In the genomic region with DNA sequence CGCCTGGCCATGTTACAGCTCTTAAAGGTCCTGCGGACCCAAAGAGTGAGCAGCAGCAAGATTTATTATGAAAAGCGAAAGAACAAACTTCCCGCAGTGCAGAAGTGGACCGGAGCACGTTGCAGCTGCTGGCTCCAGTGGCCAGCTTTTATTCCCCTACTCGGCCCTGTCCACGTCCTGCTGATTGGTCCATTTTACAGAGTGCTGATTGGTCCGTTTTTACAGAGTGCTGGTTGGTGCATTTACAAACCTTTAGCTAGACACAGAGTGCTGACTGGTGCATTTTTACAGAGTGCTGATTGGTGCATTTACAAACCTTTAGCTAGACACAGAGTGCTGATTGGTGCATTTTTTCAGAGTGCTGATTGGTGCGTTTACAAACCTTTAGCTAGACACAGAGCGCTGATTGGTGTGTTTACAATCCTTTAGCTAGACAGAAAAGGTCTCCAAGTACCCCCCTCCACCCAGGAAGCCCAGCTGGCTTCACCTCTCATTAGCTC, we compare ENCODE assay signal across 11 cellular contexts. TPM values are rescaled to one million over a fixed set of nuclear protein-coding genes. Genes with fewer than 3 reads are reported as not detected.
A peak's percentile ranks its signal among the peaks of the same experiment; 100 is the strongest.
DNase-seq lines count a peak whose midpoint lies in the region; ATAC-seq and TF ChIP-seq lines count a peak whose summit lies in the region.
"Not testable (repeated sequence)": the region's sequence is repeated elsewhere in the genome, so short reads cannot be mapped to it uniquely, and the experiment has no call there.
"Had no signal": no experiment of that assay in that cellular context is flagged by ENCODE, and none has a peak within 500 bp of the region (broad histone marks: within the 10 kb centered on the region; RNA-seq: fewer than 3 reads in every experiment).

No MANE protein-coding gene starts in this region.

- CTCF ChIA-PET in CD4-positive, alpha-beta T cell (lab: Charles Lee): not testable (repeated sequence)
- CTCF ChIA-PET in activated CD4-positive, alpha-beta T cell treated with anti-CD3 and anti-CD28 coated beads for 36 hours (lab: Charles Lee): interaction anchor here (0.9 to 2.7 kb wide), 6 partner anchors 9 to 570 kb away, joined by 3 to 11 read pairs (median 8); no protein-coding TSS in a partner anchor

- intact Hi-C loops in CD4-positive, alpha-beta T cell (cut with DNase I, micrococcal nuclease): not testable (repeated sequence)
- intact Hi-C loops in activated CD4-positive, alpha-beta T cell treated with anti-CD3 and anti-CD28 coated beads for 36 hours (cut with DNase I, micrococcal nuclease): loop anchor here in 1 of 2 experiments (2.0 kb wide), 1 partner anchor 38 kb away; no protein-coding TSS in a partner anchor

- peak overlapping the region; percentile 69 for H3K4me3 Mint-ChIP-seq in CD4-positive, alpha-beta T cell
- H3K4me3 Mint-ChIP-seq in activated CD4-positive, alpha-beta T cell treated with anti-CD3 and anti-CD28 coated beads for 36 hours: peak overlapping the region; percentile 30
- H3K4me3 Mint-ChIP-seq in activated T-cell treated with anti-CD3 and anti-CD28 coated beads, Interleukin-2, amount 50 U/mL, for 24 hours: peak overlapping the region; percentile 56
- H3K4me3 Mint-ChIP-seq in activated naive CD4-positive, alpha-beta T cell treated with anti-CD3 and anti-CD28 coated beads, Interleukin-2, amount 50 U/mL, for 24 hours: peak overlapping the region; percentile 78
- peak overlapping the region; percentile 72 to 88 (median 80) for H3K4me3 Mint-ChIP-seq in naive thymus-derived CD8-positive, alpha-beta T cell
- peak overlapping the region; percentile 82 for H3K4me3 Mint-ChIP-seq in stimulated activated naive CD8-positive, alpha-beta T cell treated with anti-CD3 and anti-CD28 coated beads, Interleukin-15, amount 100 ng/mL, for 72 hours

- H3K27ac Mint-ChIP-seq in CD4-positive, alpha-beta T cell: peak overlapping the region; percentile 71
- H3K27ac Mint-ChIP-seq in activated CD4-positive, alpha-beta T cell treated with anti-CD3 and anti-CD28 coated beads for 36 hours: peak overlapping the region; percentile 84
- peak overlapping the region; percentile 86 for H3K27ac Mint-ChIP-seq in activated T-cell treated with anti-CD3 and anti-CD28 coated beads, Interleukin-2, amount 50 U/mL, for 24 hours
- H3K27ac Mint-ChIP-seq in activated naive CD4-positive, alpha-beta T cell treated with anti-CD3 and anti-CD28 coated beads, Interleukin-2, amount 50 U/mL, for 24 hours: not testable (repeated sequence)
- H3K27ac Mint-ChIP-seq in naive thymus-derived CD8-positive, alpha-beta T cell: peak overlapping the region; percentile 80 to 93 (median 86)
- peak overlapping the region; percentile 85 to 96 for H3K27ac Mint-ChIP-seq in stimulated activated naive CD8-positive, alpha-beta T cell treated with anti-CD3 and anti-CD28 coated beads, Interleukin-15, amount 100 ng/mL, for 72 hours

- H3K4me1 ChIP-seq in effector memory CD4-positive, alpha-beta T cell (ENCODE audit: control insufficient read depth, insufficient read depth, low read length, poor library complexity, severe bottlenecking): not testable (repeated sequence)

- H3K9me3 ChIP-seq in CD4-positive, alpha-beta T cell (ENCODE audit: control insufficient read depth, low read length); KOPT-K1 (ENCODE audit: insufficient read depth, low read length, poor library complexity, severe bottlenecking); effector memory CD4-positive, alpha-beta T cell (ENCODE audit: control insufficient read depth, low read length): not testable (repeated sequence)

- H3K36me3 Mint-ChIP-seq in CD4-positive, alpha-beta T cell (ENCODE audit: low read depth); activated CD4-positive, alpha-beta T cell treated with anti-CD3 and anti-CD28 coated beads for 36 hours (ENCODE audit: low read depth); activated T-cell treated with anti-CD3 and anti-CD28 coated beads, Interleukin-2, amount 50 U/mL, for 24 hours (ENCODE audit: low read depth); activated naive CD4-positive, alpha-beta T cell treated with anti-CD3 and anti-CD28 coated beads, Interleukin-2, amount 50 U/mL, for 24 hours; naive thymus-derived CD8-positive, alpha-beta T cell: not testable (repeated sequence)

- H3K36me3 ChIP-seq in KOPT-K1 (ENCODE audit: insufficient read depth, low read length); effector memory CD4-positive, alpha-beta T cell (ENCODE audit: control insufficient read depth, insufficient read depth, low read length): not testable (repeated sequence)

- POLR2A ChIA-PET in CD4-positive, alpha-beta T cell (lab: Charles Lee): interaction anchor here (0.5 to 1.7 kb wide), 4 partner anchors 32 to 46 kb away, joined by 3 to 11 read pairs (median 4); a partner anchor contains a TSS
- POLR2A ChIA-PET in activated CD4-positive, alpha-beta T cell treated with anti-CD3 and anti-CD28 coated beads for 36 hours (lab: Charles Lee): not testable (repeated sequence)
- POLR2A ChIA-PET in naive thymus-derived CD8-positive, alpha-beta T cell (lab: Charles Lee): interaction anchor here (0.5 to 1.7 kb wide), 4 partner anchors 9 to 456 kb away, joined by 4 to 9 read pairs (median 6); a partner anchor contains a TSS

- H3K27me3 Mint-ChIP-seq in CD4-positive, alpha-beta T cell; activated CD4-positive, alpha-beta T cell treated with anti-CD3 and anti-CD28 coated beads for 36 hours; activated T-cell treated with anti-CD3 and anti-CD28 coated beads, Interleukin-2, amount 50 U/mL, for 24 hours; activated naive CD4-positive, alpha-beta T cell treated with anti-CD3 and anti-CD28 coated beads, Interleukin-2, amount 50 U/mL, for 24 hours; naive thymus-derived CD8-positive, alpha-beta T cell; stimulated activated naive CD8-positive, alpha-beta T cell treated with anti-CD3 and anti-CD28 coated beads, Interleukin-15, amount 100 ng/mL, for 72 hours: not testable (repeated sequence)

- not testable (repeated sequence) for DNase-seq in CD4-positive, alpha-beta T cell; activated CD4-positive, alpha-beta T cell treated with anti-CD3 and anti-CD28 coated beads for 36 hours; activated T-cell treated with anti-CD3 and anti-CD28 coated beads, Interleukin-2, amount 50 U/mL, for 24 hours; effector memory CD4-positive, alpha-beta T cell; naive thymus-derived CD8-positive, alpha-beta T cell; stimulated activated naive CD8-positive, alpha-beta T cell treated with anti-CD3 and anti-CD28 coated beads, Interleukin-15, amount 100 ng/mL, for 72 hours

- peak overlapping the region; percentile 33 for H3K4me3 ChIP-seq in effector memory CD4-positive, alpha-beta T cell (ENCODE audit: insufficient read depth, low read depth, low read length, poor library complexity, severe bottlenecking)

- TF ChIP-seq CTCF in CD4-positive, alpha-beta T cell (IDR thresholded peaks at IDR 0.05): not testable (repeated sequence)

- not testable (repeated sequence) for H3K9me3 Mint-ChIP-seq in CD4-positive, alpha-beta T cell; activated CD4-positive, alpha-beta T cell treated with anti-CD3 and anti-CD28 coated beads for 36 hours (ENCODE audit: low read depth); activated T-cell treated with anti-CD3 and anti-CD28 coated beads, Interleukin-2, amount 50 U/mL, for 24 hours; activated naive CD4-positive, alpha-beta T cell treated with anti-CD3 and anti-CD28 coated beads, Interleukin-2, amount 50 U/mL, for 24 hours; naive thymus-derived CD8-positive, alpha-beta T cell; stimulated activated naive CD8-positive, alpha-beta T cell treated with anti-CD3 and anti-CD28 coated beads, Interleukin-15, amount 100 ng/mL, for 72 hours

- peaks cover 14% of the 10 kb centered on the region for H3K4me1 Mint-ChIP-seq in CD4-positive, alpha-beta T cell (ENCODE audit: low read depth)
- peaks cover 16% of the 10 kb centered on the region for H3K4me1 Mint-ChIP-seq in activated CD4-positive, alpha-beta T cell treated with anti-CD3 and anti-CD28 coated beads for 36 hours
- peaks cover 21% of the 10 kb centered on the region for H3K4me1 Mint-ChIP-seq in activated T-cell treated with anti-CD3 and anti-CD28 coated beads, Interleukin-2, amount 50 U/mL, for 24 hours (ENCODE audit: low read depth)
- peaks cover 17% of the 10 kb centered on the region for H3K4me1 Mint-ChIP-seq in activated naive CD4-positive, alpha-beta T cell treated with anti-CD3 and anti-CD28 coated beads, Interleukin-2, amount 50 U/mL, for 24 hours
- H3K4me1 Mint-ChIP-seq in naive thymus-derived CD8-positive, alpha-beta T cell: peaks cover 10 to 30% (median 23%) of the 10 kb centered on the region in 4 donors
- peaks cover 19% of the 10 kb centered on the region for H3K4me1 Mint-ChIP-seq in stimulated activated naive CD8-positive, alpha-beta T cell treated with anti-CD3 and anti-CD28 coated beads, Interleukin-15, amount 100 ng/mL, for 72 hours

- not testable (repeated sequence) for H3K27me3 ChIP-seq in CD4-positive, alpha-beta T cell (ENCODE audit: control insufficient read depth, insufficient read depth, low read length); effector memory CD4-positive, alpha-beta T cell (replicated peaks; ENCODE audit: control insufficient read depth, insufficient read depth, low read length, poor library complexity, severe bottlenecking)

- not testable (repeated sequence) for ATAC-seq in CD4-positive, alpha-beta T cell (ENCODE audit: poor library complexity); activated CD4-positive, alpha-beta T cell treated with anti-CD3 and anti-CD28 coated beads for 36 hours; naive thymus-derived CD8-positive, alpha-beta T cell; stimulated activated naive CD8-positive, alpha-beta T cell treated with anti-CD3 and anti-CD28 coated beads, Interleukin-15, amount 100 ng/mL, for 72 hours

- not testable (repeated sequence) for H3K27ac ChIP-seq in CD4-positive, alpha-beta T cell (ENCODE audit: low read depth, low read length); effector memory CD4-positive, alpha-beta T cell (ENCODE audit: insufficient read depth, low read length, poor library complexity, severe bottlenecking)
- peak overlapping the region; percentile 56 for H3K27ac ChIP-seq in KOPT-K1 (ENCODE audit: low read depth, low read length, poor library complexity, severe bottlenecking)

RNA-seq across cellular contexts. Expression of a gene that starts 46.3 kb away (rescaled TPM):
- 10 to 100 TPM; 13.0 to 15.7 TPM for total RNA-seq in CD4-positive, alpha-beta T cell
- 1 to 10 TPM; 5.9 to 6.3 TPM for total RNA-seq in activated CD4-positive, alpha-beta T cell treated with anti-CD3 and anti-CD28 coated beads for 36 hours
- 10 to 100 TPM; 21.3 to 22.9 TPM for total RNA-seq in naive thymus-derived CD8-positive, alpha-beta T cell
- polyA plus RNA-seq in naive thymus-derived CD8-positive, alpha-beta T cell: 10 to 100 TPM; 20.8 to 30.9 (median 22.6) TPM

RNA-seq across cellular contexts. Expression of a gene that starts 46.5 kb away (rescaled TPM):
- under 1 TPM in 1 of 2 experiments, not detected in 1; 0.08 TPM for total RNA-seq in CD4-positive, alpha-beta T cell
- under 1 TPM; 0.07 to 0.09 TPM for total RNA-seq in activated CD4-positive, alpha-beta T cell treated with anti-CD3 and anti-CD28 coated beads for 36 hours
- under 1 TPM; 0.41 to 0.42 TPM for total RNA-seq in naive thymus-derived CD8-positive, alpha-beta T cell
- polyA plus RNA-seq in naive thymus-derived CD8-positive, alpha-beta T cell: under 1 TPM in 1 of 3 donors, not detected in 2; 0.23 TPM
- total RNA-seq: HT-29, LHCN-M2, PC-9 had no signal

Comparison
In these comparisons a context has a peak if more than half of its experiments do, and no peak if none do; other contexts are left out.
1. H3K4me3 Mint-ChIP-seq: peak in every context shown above with its lines; median percentile 82 in stimulated activated naive CD8-positive, alpha-beta T cell treated with anti-CD3 and anti-CD28 coated beads, Interleukin-15, amount 100 ng/mL, for 72 hours; 80 in naive thymus-derived CD8-positive, alpha-beta T cell; 78 in activated naive CD4-positive, alpha-beta T cell treated with anti-CD3 and anti-CD28 coated beads, Interleukin-2, amount 50 U/mL, for 24 hours; 69 in CD4-positive, alpha-beta T cell; 56 in activated T-cell treated with anti-CD3 and anti-CD28 coated beads, Interleukin-2, amount 50 U/mL, for 24 hours; 30 in activated CD4-positive, alpha-beta T cell treated with anti-CD3 and anti-CD28 coated beads for 36 hours.